In genomic region chr17:9568957-9569588, GRCh38 we compare ENCODE assay signal across 1 cellular context.
TF ChIP-seq lines count a peak whose summit lies in the region.

No MANE protein-coding gene starts in this region.

TF ChIP-seq in HEK293, 187 proteins besides CTCF, POLR2A, EP300 and RAD21 (continued from another document and continues in another):
- TF ChIP-seq AEBP2 (tag by site-specific recombination; IDR thresholded peaks at IDR 0.05; ENCODE audit: borderline replicate concordance) (no peak), ZNF423 (tag by site-specific recombination; IDR thresholded peaks at IDR 0.05) (peak; percentile 77), SCRT2 (tag by site-specific recombination; IDR thresholded peaks at IDR 0.05) (no peak), ZNF692 (tag by site-specific recombination; IDR thresholded peaks at IDR 0.05) (0 out of 2 replicates have a peak, but pooled peaks have one; percentile 35), ZXDB (tag by site-specific recombination; IDR thresholded peaks at IDR 0.05) (peak; percentile 41; the same call in 1 of the 2 replicates), ZNF354C (tag by site-specific recombination; IDR thresholded peaks at IDR 0.05; ENCODE audit: borderline replicate concordance, low read depth) (no peak), YY2 (tag by site-specific recombination; IDR thresholded peaks at IDR 0.05) (no peak), ZNF629 (tag by site-specific recombination; IDR thresholded peaks at IDR 0.05) (peak; percentile 47; the same call in 1 of the 2 replicates), ZNF146 (tag by site-specific recombination; IDR thresholded peaks at IDR 0.05) (no peak), ZEB2 (tag by site-specific recombination; IDR thresholded peaks at IDR 0.05) (0 out of 2 replicates have a peak, but pooled peaks have one; percentile 15), ZNF266 (tag by site-specific recombination; IDR thresholded peaks at IDR 0.05; ENCODE audit: low read depth) (no peak), ZNF404 (tag by site-specific recombination; IDR thresholded peaks at IDR 0.05) (no peak), ZNF707 (tag by site-specific recombination; IDR thresholded peaks at IDR 0.05) (no peak), ZNF366 (tag by site-specific recombination; conservative IDR thresholded peaks at IDR 0.05) (peak; percentile 45), RBAK (tag by site-specific recombination; IDR thresholded peaks at IDR 0.05) (no peak), ZNF202 (tag by site-specific recombination; IDR thresholded peaks at IDR 0.05; ENCODE audit: borderline replicate concordance) (no peak), ZNF121 (tag by site-specific recombination; IDR thresholded peaks at IDR 0.05) (no peak), ZBTB7A (tag by site-specific recombination; IDR thresholded peaks at IDR 0.05; ENCODE audit: low read depth) (no peak), ZNF155 (tag by site-specific recombination; IDR thresholded peaks at IDR 0.05) (no peak), BCL11A (tag by site-specific recombination; IDR thresholded peaks at IDR 0.05; ENCODE audit: low read depth) (no peak), KLF16 (tag by site-specific recombination; IDR thresholded peaks at IDR 0.05) (no peak), ZNF132 (tag by site-specific recombination; IDR thresholded peaks at IDR 0.05; ENCODE audit: borderline replicate concordance) (no peak), ZFP69B (tag by site-specific recombination; IDR thresholded peaks at IDR 0.05) (no peak), ZNF394 (tag by site-specific recombination; IDR thresholded peaks at IDR 0.05; ENCODE audit: borderline replicate concordance) (peak; percentile 62; the same call in 1 of the 2 replicates), ZNF645 (tag by site-specific recombination; IDR thresholded peaks at IDR 0.05) (no peak), ZBTB8A (tag by site-specific recombination; IDR thresholded peaks at IDR 0.05) (peak; percentile 58), ZNF571 (tag by site-specific recombination; IDR thresholded peaks at IDR 0.05) (no peak), REPIN1 (tag by site-specific recombination; IDR thresholded peaks at IDR 0.05; ENCODE audit: low read depth) (no peak), ZNF585B (tag by site-specific recombination; IDR thresholded peaks at IDR 0.05) (no peak), ZNF175 (tag by site-specific recombination; IDR thresholded peaks at IDR 0.05) (no peak), ZNF184 (tag by site-specific recombination; IDR thresholded peaks at IDR 0.05) (no peak), ZNF133 (tag by site-specific recombination; IDR thresholded peaks at IDR 0.05) (no peak), ZNF16 (tag by site-specific recombination; IDR thresholded peaks at IDR 0.05; ENCODE audit: low read depth) (no peak), ZNF654 (tag by site-specific recombination; IDR thresholded peaks at IDR 0.05; ENCODE audit: low read depth) (no peak), ZNF362 (tag by site-specific recombination; IDR thresholded peaks at IDR 0.05) (no peak), ZNF214 (tag by site-specific recombination; IDR thresholded peaks at IDR 0.05; ENCODE audit: borderline replicate concordance) (no peak), ZNF350 (tag by site-specific recombination; IDR thresholded peaks at IDR 0.05) (no peak)
- TF ChIP-seq, protein P1, sequence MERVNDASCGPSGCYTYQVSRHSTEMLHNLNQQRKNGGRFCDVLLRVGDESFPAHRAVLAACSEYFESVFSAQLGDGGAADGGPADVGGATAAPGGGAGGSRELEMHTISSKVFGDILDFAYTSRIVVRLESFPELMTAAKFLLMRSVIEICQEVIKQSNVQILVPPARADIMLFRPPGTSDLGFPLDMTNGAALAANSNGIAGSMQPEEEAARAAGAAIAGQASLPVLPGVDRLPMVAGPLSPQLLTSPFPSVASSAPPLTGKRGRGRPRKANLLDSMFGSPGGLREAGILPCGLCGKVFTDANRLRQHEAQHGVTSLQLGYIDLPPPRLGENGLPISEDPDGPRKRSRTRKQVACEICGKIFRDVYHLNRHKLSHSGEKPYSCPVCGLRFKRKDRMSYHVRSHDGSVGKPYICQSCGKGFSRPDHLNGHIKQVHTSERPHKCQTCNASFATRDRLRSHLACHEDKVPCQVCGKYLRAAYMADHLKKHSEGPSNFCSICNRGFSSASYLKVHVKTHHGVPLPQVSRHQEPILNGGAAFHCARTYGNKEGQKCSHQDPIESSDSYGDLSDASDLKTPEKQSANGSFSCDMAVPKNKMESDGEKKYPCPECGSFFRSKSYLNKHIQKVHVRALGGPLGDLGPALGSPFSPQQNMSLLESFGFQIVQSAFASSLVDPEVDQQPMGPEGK (tag by site-specific recombination; IDR thresholded peaks at IDR 0.05): peak; percentile 60
- TF ChIP-seq, protein P2, sequence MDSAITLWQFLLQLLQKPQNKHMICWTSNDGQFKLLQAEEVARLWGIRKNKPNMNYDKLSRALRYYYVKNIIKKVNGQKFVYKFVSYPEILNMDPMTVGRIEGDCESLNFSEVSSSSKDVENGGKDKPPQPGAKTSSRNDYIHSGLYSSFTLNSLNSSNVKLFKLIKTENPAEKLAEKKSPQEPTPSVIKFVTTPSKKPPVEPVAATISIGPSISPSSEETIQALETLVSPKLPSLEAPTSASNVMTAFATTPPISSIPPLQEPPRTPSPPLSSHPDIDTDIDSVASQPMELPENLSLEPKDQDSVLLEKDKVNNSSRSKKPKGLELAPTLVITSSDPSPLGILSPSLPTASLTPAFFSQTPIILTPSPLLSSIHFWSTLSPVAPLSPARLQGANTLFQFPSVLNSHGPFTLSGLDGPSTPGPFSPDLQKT (IDR thresholded peaks at IDR 0.05; ENCODE audit: borderline replicate concordance, low read depth, low read length): no peak
- TF ChIP-seq, protein P3, sequence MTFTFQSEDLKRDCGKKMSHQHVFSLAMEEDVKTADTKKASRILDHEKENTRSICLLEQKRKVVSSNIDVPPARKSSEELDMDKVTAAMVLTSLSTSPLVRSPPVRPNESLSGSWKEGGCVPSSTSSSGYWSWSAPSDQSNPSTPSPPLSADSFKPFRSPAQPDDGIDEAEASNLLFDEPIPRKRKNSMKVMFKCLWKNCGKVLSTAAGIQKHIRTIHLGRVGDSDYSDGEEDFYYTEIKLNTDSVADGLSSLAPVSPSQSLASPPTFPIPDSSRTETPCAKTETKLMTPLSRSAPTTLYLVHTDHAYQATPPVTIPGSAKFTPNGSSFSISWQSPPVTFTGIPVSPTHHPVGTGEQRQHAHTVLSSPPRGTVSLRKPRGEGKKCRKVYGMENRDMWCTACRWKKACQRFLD (tag by site-specific recombination; IDR thresholded peaks at IDR 0.05): no peak
- TF ChIP-seq, protein P4, sequence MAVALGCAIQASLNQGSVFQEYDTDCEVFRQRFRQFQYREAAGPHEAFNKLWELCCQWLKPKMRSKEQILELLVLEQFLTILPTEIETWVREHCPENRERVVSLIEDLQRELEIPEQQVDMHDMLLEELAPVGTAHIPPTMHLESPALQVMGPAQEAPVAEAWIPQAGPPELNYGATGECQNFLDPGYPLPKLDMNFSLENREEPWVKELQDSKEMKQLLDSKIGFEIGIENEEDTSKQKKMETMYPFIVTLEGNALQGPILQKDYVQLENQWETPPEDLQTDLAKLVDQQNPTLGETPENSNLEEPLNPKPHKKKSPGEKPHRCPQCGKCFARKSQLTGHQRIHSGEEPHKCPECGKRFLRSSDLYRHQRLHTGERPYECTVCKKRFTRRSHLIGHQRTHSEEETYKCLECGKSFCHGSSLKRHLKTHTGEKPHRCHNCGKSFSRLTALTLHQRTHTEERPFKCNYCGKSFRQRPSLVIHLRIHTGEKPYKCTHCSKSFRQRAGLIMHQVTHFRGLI (tag by site-specific recombination; IDR thresholded peaks at IDR 0.05): no peak
- TF ChIP-seq, protein P5, sequence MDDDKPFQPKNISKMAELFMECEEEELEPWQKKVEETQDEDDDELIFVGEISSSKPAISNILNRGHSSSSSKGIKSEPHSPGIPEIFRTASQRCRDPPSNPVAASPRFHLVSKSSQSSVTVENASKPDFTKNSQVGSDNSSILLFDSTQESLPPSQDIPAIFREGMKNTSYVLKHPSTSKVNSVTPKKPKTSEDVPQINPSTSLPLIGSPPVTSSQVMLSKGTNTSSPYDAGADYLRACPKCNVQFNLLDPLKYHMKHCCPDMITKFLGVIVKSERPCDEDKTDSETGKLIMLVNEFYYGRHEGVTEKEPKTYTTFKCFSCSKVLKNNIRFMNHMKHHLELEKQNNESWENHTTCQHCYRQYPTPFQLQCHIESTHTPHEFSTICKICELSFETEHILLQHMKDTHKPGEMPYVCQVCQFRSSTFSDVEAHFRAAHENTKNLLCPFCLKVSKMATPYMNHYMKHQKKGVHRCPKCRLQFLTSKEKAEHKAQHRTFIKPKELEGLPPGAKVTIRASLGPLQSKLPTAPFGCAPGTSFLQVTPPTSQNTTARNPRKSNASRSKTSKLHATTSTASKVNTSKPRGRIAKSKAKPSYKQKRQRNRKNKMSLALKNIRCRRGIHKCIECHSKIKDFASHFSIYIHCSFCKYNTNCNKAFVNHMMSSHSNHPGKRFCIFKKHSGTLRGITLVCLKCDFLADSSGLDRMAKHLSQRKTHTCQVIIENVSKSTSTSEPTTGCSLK (tag by site-specific recombination; IDR thresholded peaks at IDR 0.05): no peak
- TF ChIP-seq, protein P6, sequence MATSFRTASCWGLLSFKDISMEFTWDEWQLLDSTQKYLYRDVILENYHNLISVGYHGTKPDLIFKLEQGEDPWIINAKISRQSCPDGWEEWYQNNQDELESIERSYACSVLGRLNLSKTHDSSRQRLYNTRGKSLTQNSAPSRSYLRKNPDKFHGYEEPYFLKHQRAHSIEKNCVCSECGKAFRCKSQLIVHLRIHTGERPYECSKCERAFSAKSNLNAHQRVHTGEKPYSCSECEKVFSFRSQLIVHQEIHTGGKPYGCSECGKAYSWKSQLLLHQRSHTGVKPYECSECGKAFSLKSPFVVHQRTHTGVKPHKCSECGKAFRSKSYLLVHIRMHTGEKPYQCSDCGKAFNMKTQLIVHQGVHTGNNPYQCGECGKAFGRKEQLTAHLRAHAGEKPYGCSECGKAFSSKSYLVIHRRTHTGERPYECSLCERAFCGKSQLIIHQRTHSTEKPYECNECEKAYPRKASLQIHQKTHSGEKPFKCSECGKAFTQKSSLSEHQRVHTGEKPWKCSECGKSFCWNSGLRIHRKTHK (tag by site-specific recombination; IDR thresholded peaks at IDR 0.05): no peak
- TF ChIP-seq, protein P7, sequence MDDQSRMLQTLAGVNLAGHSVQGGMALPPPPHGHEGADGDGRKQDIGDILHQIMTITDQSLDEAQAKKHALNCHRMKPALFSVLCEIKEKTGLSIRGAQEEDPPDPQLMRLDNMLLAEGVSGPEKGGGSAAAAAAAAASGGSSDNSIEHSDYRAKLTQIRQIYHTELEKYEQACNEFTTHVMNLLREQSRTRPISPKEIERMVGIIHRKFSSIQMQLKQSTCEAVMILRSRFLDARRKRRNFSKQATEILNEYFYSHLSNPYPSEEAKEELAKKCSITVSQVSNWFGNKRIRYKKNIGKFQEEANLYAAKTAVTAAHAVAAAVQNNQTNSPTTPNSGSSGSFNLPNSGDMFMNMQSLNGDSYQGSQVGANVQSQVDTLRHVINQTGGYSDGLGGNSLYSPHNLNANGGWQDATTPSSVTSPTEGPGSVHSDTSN (CRISPR knock-in tag; IDR thresholded peaks at IDR 0.05): no peak
- TF ChIP-seq, protein P8, sequence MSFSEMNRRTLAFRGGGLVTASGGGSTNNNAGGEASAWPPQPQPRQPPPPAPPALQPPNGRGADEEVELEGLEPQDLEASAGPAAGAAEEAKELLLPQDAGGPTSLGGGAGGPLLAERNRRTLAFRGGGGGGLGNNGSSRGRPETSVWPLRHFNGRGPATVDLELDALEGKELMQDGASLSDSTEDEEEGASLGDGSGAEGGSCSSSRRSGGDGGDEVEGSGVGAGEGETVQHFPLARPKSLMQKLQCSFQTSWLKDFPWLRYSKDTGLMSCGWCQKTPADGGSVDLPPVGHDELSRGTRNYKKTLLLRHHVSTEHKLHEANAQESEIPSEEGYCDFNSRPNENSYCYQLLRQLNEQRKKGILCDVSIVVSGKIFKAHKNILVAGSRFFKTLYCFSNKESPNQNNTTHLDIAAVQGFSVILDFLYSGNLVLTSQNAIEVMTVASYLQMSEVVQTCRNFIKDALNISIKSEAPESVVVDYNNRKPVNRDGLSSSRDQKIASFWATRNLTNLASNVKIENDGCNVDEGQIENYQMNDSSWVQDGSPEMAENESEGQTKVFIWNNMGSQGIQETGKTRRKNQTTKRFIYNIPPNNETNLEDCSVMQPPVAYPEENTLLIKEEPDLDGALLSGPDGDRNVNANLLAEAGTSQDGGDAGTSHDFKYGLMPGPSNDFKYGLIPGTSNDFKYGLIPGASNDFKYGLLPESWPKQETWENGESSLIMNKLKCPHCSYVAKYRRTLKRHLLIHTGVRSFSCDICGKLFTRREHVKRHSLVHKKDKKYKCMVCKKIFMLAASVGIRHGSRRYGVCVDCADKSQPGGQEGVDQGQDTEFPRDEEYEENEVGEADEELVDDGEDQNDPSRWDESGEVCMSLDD (tag by site-specific recombination; IDR thresholded peaks at IDR 0.05): no peak
